ENCODE assay signal across 27 cellular contexts in the genomic region with DNA sequence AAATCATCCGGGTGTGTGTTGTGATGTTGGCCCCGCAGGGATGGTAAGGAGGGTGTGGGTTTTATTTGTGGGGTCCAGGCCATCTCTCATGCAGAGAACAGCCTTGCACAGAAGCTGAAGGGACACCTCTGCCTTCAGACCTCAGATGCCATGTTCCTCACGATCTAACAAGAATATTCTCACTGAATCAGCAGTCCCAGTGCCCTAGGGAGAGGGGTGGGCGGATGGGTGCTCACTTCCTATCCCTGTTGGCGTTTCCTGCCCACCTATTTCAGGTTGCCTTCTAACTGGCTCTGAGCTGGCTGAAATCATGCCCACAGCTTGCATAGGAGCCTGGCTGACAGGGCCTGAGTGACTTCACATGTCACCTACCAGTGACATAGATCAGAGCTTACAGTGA.
"Had no signal": no experiment of that assay in that cellular context is flagged by ENCODE, and none has a peak within 500 bp of the region (broad histone marks: within the 10 kb centered on the region; RNA-seq: fewer than 3 reads in every experiment).

No MANE protein-coding gene starts in this region.

- H3K9me3 ChIP-seq: gastrocnemius medialis, ovary, testis, transverse colon had no signal

- DNase-seq: activated CD4-positive, alpha-beta memory T cell treated with anti-CD3 and anti-CD28 coated beads, Interleukin-2, amount 10 ng/mL, durations not matched to agents 7 days and 5 days; activated CD4-positive, alpha-beta T cell treated with anti-CD3 and anti-CD28 coated beads, Interleukin-2, amount 10 ng/mL, durations not matched to agents 24 days and 14 days; activated naive CD8-positive, alpha-beta T cell treated with anti-CD3 and anti-CD28 coated beads, Interleukin-2, amount 50 U/mL, for 24 hours; activated T-cell treated with anti-CD3 and anti-CD28 coated beads, Interleukin-2, amount 50 U/mL, for 4 hours; dermis blood vessel endothelial cell; effector CD4-positive, alpha-beta T cell; gastrocnemius medialis; left colon; natural killer cell; ovary; stimulated activated CD4-positive, alpha-beta T cell treated with anti-CD3 and anti-CD28 coated beads, Interleukin-12 subunit alpha, Interleukin-12 subunit beta, amount 100 ng/mL, for 4 hours; stimulated activated CD4-positive, alpha-beta T cell treated with anti-CD3 and anti-CD28 coated beads, Interleukin-4, amount 100 ng/mL, for 1 hour; stimulated activated naive CD8-positive, alpha-beta T cell treated with anti-CD3 and anti-CD28 coated beads, Interleukin-15, Interleukin-2, amounts not matched to agents 100 U/mL and 50 U/mL, for 24 hours; T-helper 17 cell; T1000; testis; transverse colon; WERI-Rb-1 had no signal

- H3K27ac Mint-ChIP-seq: activated CD4-positive, alpha-beta memory T cell treated with anti-CD3 and anti-CD28 coated beads, Interleukin-2, amount 10 ng/mL, durations not matched to agents 7 days and 5 days; activated CD4-positive, alpha-beta T cell treated with anti-CD3 and anti-CD28 coated beads, Interleukin-2, amount 10 ng/mL, durations not matched to agents 24 days and 14 days; activated naive CD4-positive, alpha-beta T cell treated with anti-CD3 and anti-CD28 coated beads, Interleukin-2, amount 50 U/mL, for 24 hours; activated naive CD8-positive, alpha-beta T cell treated with anti-CD3 and anti-CD28 coated beads, Interleukin-2, amount 50 U/mL, for 24 hours; activated T-helper 2 cell treated with anti-CD3 and anti-CD28 coated beads, Interferon-gamma antibody, Interleukin-2, Interleukin-4, amounts not matched to agents 10 μg/mL and 5 μg/mL and 100 μg/mL, durations not matched to agents 14 hours and 24 hours and 36 hours; memory B cell; natural killer cell; progenitor cell of endocrine pancreas; T-helper 17 cell had no signal

- ATAC-seq: activated CD4-positive, CD25-positive, alpha-beta regulatory T cell treated with anti-CD3 and anti-CD28 coated beads, Interleukin-2, amount 50 U/mL, for 24 hours; activated naive CD8-positive, alpha-beta T cell treated with anti-CD3 and anti-CD28 coated beads, Interleukin-2, amount 50 U/mL, for 24 hours; activated T-cell treated with anti-CD3 and anti-CD28 coated beads, Interleukin-2, amount 50 U/mL, for 4 hours; gastrocnemius medialis; left colon; natural killer cell; sciatic nerve; stimulated activated naive CD8-positive, alpha-beta T cell treated with anti-CD3 and anti-CD28 coated beads, Interleukin-15, Interleukin-2, amounts not matched to agents 100 U/mL and 50 U/mL, for 24 hours; T-helper 17 cell had no signal

- H3K27me3 ChIP-seq: gastrocnemius medialis, hepatocyte, ovary, testis, transverse colon had no signal

- H3K4me3 Mint-ChIP-seq: activated CD4-positive, alpha-beta memory T cell treated with anti-CD3 and anti-CD28 coated beads, Interleukin-2, amount 10 ng/mL, durations not matched to agents 7 days and 5 days; activated CD4-positive, alpha-beta T cell treated with anti-CD3 and anti-CD28 coated beads, Interleukin-2, amount 10 ng/mL, durations not matched to agents 24 days and 14 days; activated naive CD4-positive, alpha-beta T cell treated with anti-CD3 and anti-CD28 coated beads, Interleukin-2, amount 50 U/mL, for 24 hours; activated naive CD8-positive, alpha-beta T cell treated with anti-CD3 and anti-CD28 coated beads, Interleukin-2, amount 50 U/mL, for 24 hours; activated T-cell treated with anti-CD3 and anti-CD28 coated beads, Interleukin-2, amount 50 U/mL, for 4 hours; memory B cell; natural killer cell; T-helper 17 cell had no signal

- H3K4me1 ChIP-seq: gastrocnemius medialis, testis, transverse colon had no signal

- H3K4me1 Mint-ChIP-seq: activated CD4-positive, alpha-beta memory T cell treated with anti-CD3 and anti-CD28 coated beads, Interleukin-2, amount 10 ng/mL, durations not matched to agents 7 days and 5 days; activated naive CD4-positive, alpha-beta T cell treated with anti-CD3 and anti-CD28 coated beads, Interleukin-2, amount 50 U/mL, for 24 hours; activated naive CD8-positive, alpha-beta T cell treated with anti-CD3 and anti-CD28 coated beads, Interleukin-2, amount 50 U/mL, for 24 hours; memory B cell; natural killer cell; T-helper 17 cell had no signal

- H3K36me3 Mint-ChIP-seq: activated naive CD4-positive, alpha-beta T cell treated with anti-CD3 and anti-CD28 coated beads, Interleukin-2, amount 50 U/mL, for 24 hours; memory B cell; natural killer cell had no signal

- H3K4me2 ChIP-seq: hepatocyte had no signal

- H3K9me3 Mint-ChIP-seq: activated CD4-positive, alpha-beta memory T cell treated with anti-CD3 and anti-CD28 coated beads, Interleukin-2, amount 10 ng/mL, durations not matched to agents 7 days and 5 days; activated CD4-positive, alpha-beta T cell treated with anti-CD3 and anti-CD28 coated beads, Interleukin-2, amount 10 ng/mL, durations not matched to agents 24 days and 14 days; activated naive CD4-positive, alpha-beta T cell treated with anti-CD3 and anti-CD28 coated beads, Interleukin-2, amount 50 U/mL, for 24 hours; activated naive CD8-positive, alpha-beta T cell treated with anti-CD3 and anti-CD28 coated beads, Interleukin-2, amount 50 U/mL, for 24 hours; activated T-cell treated with anti-CD3 and anti-CD28 coated beads, Interleukin-2, amount 50 U/mL, for 4 hours; activated T-helper 2 cell treated with anti-CD3 and anti-CD28 coated beads, Interferon-gamma antibody, Interleukin-2, Interleukin-4, amounts not matched to agents 10 μg/mL and 5 μg/mL and 100 μg/mL, durations not matched to agents 14 hours and 24 hours and 36 hours; memory B cell; natural killer cell had no signal

- H3K27me3 Mint-ChIP-seq: progenitor cell of endocrine pancreas had no signal

- H2AFZ ChIP-seq: hepatocyte had no signal

- H3K4me3 ChIP-seq: gastrocnemius medialis, hepatocyte, ovary, skin epidermis, testis, transverse colon had no signal

- H3K27ac ChIP-seq: epithelial cell of prostate, gastrocnemius medialis, ovary, testis, transverse colon, WERI-Rb-1 had no signal

- H3K36me3 ChIP-seq: gastrocnemius medialis, ovary, transverse colon, WERI-Rb-1 had no signal

- H3K79me2 ChIP-seq: hepatocyte had no signal
